In genomic region chr2:8234757-8235374, GRCh38 we compare ENCODE assay signal across 1 cellular context.
TF ChIP-seq lines count a peak whose summit lies in the region.

No MANE protein-coding gene starts in this region.

TF ChIP-seq in GM12878, 131 proteins besides CTCF, POLR2A, EP300 and RAD21 (continued from another document):
- TF ChIP-seq SIX5 (IDR thresholded peaks at IDR 0.05; ENCODE audit: low read depth, low read length, severe bottlenecking) (no peak), SREBF1 (IDR thresholded peaks at IDR 0.05; ENCODE audit: low read length) (no peak), NFIC (IDR thresholded peaks at IDR 0.05; ENCODE audit: low read depth, low read length) (peak; percentile 90), TARDBP (IDR thresholded peaks at IDR 0.05; ENCODE audit: borderline replicate concordance) (no peak), RB1 (IDR thresholded peaks at IDR 0.05; ENCODE audit: borderline replicate concordance) (0 out of 2 replicates have a peak, but pooled peaks have one; percentile 12), HDGF (IDR thresholded peaks at IDR 0.05) (no peak), STAT1 (conservative IDR thresholded peaks at IDR 0.05) (no peak), BACH1 (IDR thresholded peaks at IDR 0.05; ENCODE audit: borderline replicate concordance) (peak; percentile 82; the same call in 1 of the 2 replicates), GABPA (IDR thresholded peaks at IDR 0.05; ENCODE audit: low read depth) (no peak), PBX3 (IDR thresholded peaks at IDR 0.05; ENCODE audit: insufficient replicate concordance, low read depth, low read length) (peak; percentile 60), CBFB (IDR thresholded peaks at IDR 0.05; ENCODE audit: low read depth) (peak; percentile 95)
- TF ChIP-seq, protein P1, sequence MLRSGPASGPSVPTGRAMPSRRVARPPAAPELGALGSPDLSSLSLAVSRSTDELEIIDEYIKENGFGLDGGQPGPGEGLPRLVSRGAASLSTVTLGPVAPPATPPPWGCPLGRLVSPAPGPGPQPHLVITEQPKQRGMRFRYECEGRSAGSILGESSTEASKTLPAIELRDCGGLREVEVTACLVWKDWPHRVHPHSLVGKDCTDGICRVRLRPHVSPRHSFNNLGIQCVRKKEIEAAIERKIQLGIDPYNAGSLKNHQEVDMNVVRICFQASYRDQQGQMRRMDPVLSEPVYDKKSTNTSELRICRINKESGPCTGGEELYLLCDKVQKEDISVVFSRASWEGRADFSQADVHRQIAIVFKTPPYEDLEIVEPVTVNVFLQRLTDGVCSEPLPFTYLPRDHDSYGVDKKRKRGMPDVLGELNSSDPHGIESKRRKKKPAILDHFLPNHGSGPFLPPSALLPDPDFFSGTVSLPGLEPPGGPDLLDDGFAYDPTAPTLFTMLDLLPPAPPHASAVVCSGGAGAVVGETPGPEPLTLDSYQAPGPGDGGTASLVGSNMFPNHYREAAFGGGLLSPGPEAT (IDR thresholded peaks at IDR 0.05; ENCODE audit: low read depth), result peak; percentile 72; the same call in 1 of the 2 replicates
